ENCODE assay signal across 1 cellular context in the genomic region with DNA sequence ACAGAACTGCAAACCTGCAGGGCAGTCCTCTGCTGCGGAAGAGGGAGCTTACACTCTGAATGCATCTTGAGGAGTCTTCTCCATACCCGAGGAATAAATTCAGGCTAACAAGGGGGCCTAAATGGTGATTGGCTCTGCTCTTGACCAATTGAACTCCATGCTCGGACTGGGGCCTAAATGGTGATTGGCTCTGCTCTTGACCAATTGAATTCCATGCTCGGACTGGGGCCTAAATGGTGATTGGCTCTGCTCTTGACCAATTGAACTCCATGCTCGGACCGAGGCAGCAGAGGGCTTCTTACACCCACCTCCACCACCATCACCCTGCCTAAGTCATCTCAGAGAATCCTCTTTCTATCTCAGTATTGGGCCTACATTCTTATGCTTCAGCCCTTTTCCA. TPM values are rescaled to one million over a fixed set of nuclear protein-coding genes. Genes with fewer than 3 reads are reported as not detected.
"Had no signal": no experiment of that assay in that cellular context is flagged by ENCODE, and none has a peak within 500 bp of the region (broad histone marks: within the 10 kb centered on the region; RNA-seq: fewer than 3 reads in every experiment).

No MANE protein-coding gene starts in this region.

RNA-seq across cellular contexts. Expression of gene FOXD4, which starts 18.4 kb away (rescaled TPM):
- total RNA-seq: GM23248 had no signal
